ENCODE assay signal across 15 cellular contexts in the genomic region with DNA sequence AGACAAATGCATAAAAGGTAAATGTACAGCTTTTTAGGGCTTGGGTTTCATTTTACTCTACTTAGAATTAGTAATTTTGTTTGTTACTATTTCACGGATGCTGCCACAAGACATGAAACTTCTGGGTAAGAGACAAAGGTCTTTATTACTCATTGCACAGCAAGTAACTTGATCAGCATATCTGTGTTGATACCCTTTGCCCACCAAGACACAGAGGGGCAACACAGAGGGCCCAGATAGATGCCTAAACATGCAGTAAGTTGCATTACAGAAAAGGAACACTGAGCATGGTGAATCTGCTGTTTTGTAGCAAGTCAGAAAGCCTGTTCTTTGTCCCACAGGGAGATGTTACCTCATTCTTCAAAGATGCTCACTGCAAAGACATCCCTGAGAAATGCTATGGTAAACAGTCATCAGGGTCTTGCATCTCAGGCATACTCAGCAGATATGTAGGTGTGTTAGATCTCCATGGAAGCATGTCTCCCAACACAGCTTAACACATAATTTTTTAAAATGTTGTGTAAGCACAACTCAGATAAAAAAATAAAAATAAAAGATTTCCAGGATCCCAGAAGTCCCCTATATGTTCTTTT. TPM values are rescaled to one million over a fixed set of nuclear protein-coding genes. Genes with fewer than 3 reads are reported as not detected.
DNase-seq lines count a peak whose midpoint lies in the region; ATAC-seq and TF ChIP-seq lines count a peak whose summit lies in the region.
"Had no signal": no experiment of that assay in that cellular context is flagged by ENCODE, and none has a peak within 500 bp of the region (broad histone marks: within the 10 kb centered on the region; RNA-seq: fewer than 3 reads in every experiment).

No MANE protein-coding gene starts in this region.

- no peak overlapping the region for H2AFZ ChIP-seq in mesenchymal stem cell (ENCODE audit: low read depth, low read length)
- no peak overlapping the region for H2AFZ ChIP-seq in GM23338

- H3F3A ChIP-seq in GM23338 (replicated peaks; ENCODE audit: low read depth), result no peaks in the 10 kb centered on the region

- H4K8ac ChIP-seq in mesenchymal stem cell (ENCODE audit: low read length), result peak overlapping the region; percentile 63

- H2BK12ac ChIP-seq in mesenchymal stem cell (ENCODE audit: low read length in 2 of 2), result peak overlapping the region in 1 of 2 experiments; percentile 63

- H3K4me2 ChIP-seq in mesenchymal stem cell (ENCODE audit: low read length, poor library complexity, severe bottlenecking), result no peak overlapping the region
- H3K4me2 ChIP-seq in GM23338, result no peak overlapping the region

- H4K20me1 ChIP-seq in GM23338 (replicated peaks; ENCODE audit: insufficient read depth), result no peaks in the 10 kb centered on the region; the same call in 1 of the 2 replicates

- H3K4ac ChIP-seq in mesenchymal stem cell (ENCODE audit: low read depth in 1 of 2, low read length in 2 of 2), result no peak overlapping the region

- H3K79me2 ChIP-seq in GM23338 (replicated peaks; ENCODE audit: insufficient read depth), result 0 out of 2 replicates have a peak, but pooled peaks cover 4% of the 10 kb centered on the region

- peaks cover 24% of the 10 kb centered on the region for H3K79me1 ChIP-seq in mesenchymal stem cell (replicated peaks; ENCODE audit: low read length, poor library complexity, severe bottlenecking)

- H3K14ac ChIP-seq in mesenchymal stem cell (ENCODE audit: low read length in 2 of 2), result no peak overlapping the region

- peak; percentile 50 for DNase-seq in GM04503 (ENCODE audit: low read depth)
- DNase-seq in mesenchymal stem cell, result peak; percentile 56
- no peak for DNase-seq in SIG-M5 treated with dmso at 0.1 percent for 504 hours (lab: John Stamatoyannopoulos, UW; ENCODE audit: unreplicated experiment)
- DNase-seq in progenitor cell of endocrine pancreas (ENCODE audit: low spot score, unreplicated experiment), result no peak
- DNase-seq in Peyer's patch, result no peak
- no peak for DNase-seq in GM23338 (ENCODE audit: low spot score)
- DNase-seq: MV-4-11; NCI-H345; nucleus accumbens; stimulated activated CD4-positive, alpha-beta T cell treated with anti-CD3 and anti-CD28 coated beads, Interleukin-12 subunit alpha, Interleukin-12 subunit beta, amount 100 ng/mL, for 4 hours had no signal

- H3K27me3 ChIP-seq in mesenchymal stem cell (ENCODE audit: control insufficient read depth in 1 of 2, insufficient read depth in 1 of 2, low read length in 2 of 2) (no peaks in the 10 kb centered on the region), Peyer's patch (no peaks in the 10 kb centered on the region), GM23338 (ENCODE audit: insufficient read depth) (no peaks in the 10 kb centered on the region)
- H3K27me3 ChIP-seq: tibial nerve had no signal

- H3K36me3 Mint-ChIP-seq in progenitor cell of endocrine pancreas (ENCODE audit: insufficient read depth) (peaks cover 2% of the 10 kb centered on the region), GM23338 (ENCODE audit: low read depth) (no peaks in the 10 kb centered on the region)

- H3K23ac ChIP-seq in mesenchymal stem cell (ENCODE audit: low read length in 2 of 2), result peak overlapping the region in 1 of 2 experiments; percentile 83

- H3K27ac ChIP-seq in angular gyrus (ENCODE audit: low read depth, low read length) (peak overlapping the region; percentile 82), mesenchymal stem cell (ENCODE audit: low read length, poor library complexity, severe bottlenecking) (no peak overlapping the region), Peyer's patch (no peak overlapping the region), GM23338 (ENCODE audit: low read depth) (no peak overlapping the region)

- H3K4me3 Mint-ChIP-seq in progenitor cell of endocrine pancreas (ENCODE audit: low read depth) (no peak overlapping the region), GM23338 (no peak overlapping the region)
- H3K4me3 Mint-ChIP-seq: T-helper 1 cell treated with Interleukin-12 subunit alpha and Interleukin-12 subunit beta and Interleukin-4 antibody, amounts not matched to agents 30 μg/mL and 1 μg/mL, for 36 hours had no signal

- no peak overlapping the region for H2BK120ac ChIP-seq in mesenchymal stem cell (ENCODE audit: low read depth, low read length)

- peak overlapping the region; percentile 34 to 70 for H3K18ac ChIP-seq in mesenchymal stem cell (ENCODE audit: low read depth in 1 of 2, low read length in 2 of 2)

- H3K4me3 ChIP-seq in mesenchymal stem cell (ENCODE audit: insufficient read depth in 1 of 2, low read depth in 1 of 2, low read length in 2 of 2), result no peak overlapping the region
- no peak overlapping the region for H3K4me3 ChIP-seq in Peyer's patch
- H3K4me3 ChIP-seq in GM23338, result no peak overlapping the region
- H3K4me3 ChIP-seq: tibial nerve had no signal

- H4K91ac ChIP-seq in mesenchymal stem cell (ENCODE audit: low read length), result no peak overlapping the region

- peak overlapping the region; percentile 31 for H2AK5ac ChIP-seq in mesenchymal stem cell (ENCODE audit: low read length, severe bottlenecking)

- H3K9me2 ChIP-seq in GM23338 (ENCODE audit: insufficient read depth), result peaks cover 3% of the 10 kb centered on the region; the same call in 1 of the 2 replicates

- H2BK5ac ChIP-seq in mesenchymal stem cell (ENCODE audit: low read depth, low read length, poor library complexity, severe bottlenecking), result no peak overlapping the region

- H3K27me3 Mint-ChIP-seq in progenitor cell of endocrine pancreas (no peaks in the 10 kb centered on the region), GM23338 (ENCODE audit: insufficient read depth, low read depth, poor library complexity) (no peaks in the 10 kb centered on the region)

- H3K4me1 ChIP-seq in mesenchymal stem cell (ENCODE audit: control insufficient read depth, insufficient read depth, low read depth, low read length), result no peaks in the 10 kb centered on the region
- peaks cover 0 to 4% (median 0%) of the 10 kb centered on the region in 4 donors for H3K4me1 ChIP-seq in Peyer's patch
- no peaks in the 10 kb centered on the region for H3K4me1 ChIP-seq in GM23338 (ENCODE audit: insufficient read depth)

- H3K9me3 ChIP-seq in mesenchymal stem cell (ENCODE audit: control insufficient read depth, low read length), result no peaks in the 10 kb centered on the region
- H3K9me3 ChIP-seq in Peyer's patch, result no peaks in the 10 kb centered on the region
- H3K9me3 ChIP-seq: tibial nerve had no signal

- no peak for TF ChIP-seq CTCF in progenitor cell of endocrine pancreas (IDR thresholded peaks at IDR 0.05; ENCODE audit: unreplicated experiment)
- no peak for TF ChIP-seq CTCF in Peyer's patch (IDR thresholded peaks at IDR 0.05)
- no peak for TF ChIP-seq CTCF in GM23338 (conservative IDR thresholded peaks at IDR 0.05; ENCODE audit: low read depth in 2 of 2)

- H3K9me3 Mint-ChIP-seq in progenitor cell of endocrine pancreas (ENCODE audit: low read depth), result no peaks in the 10 kb centered on the region
- H3K9me3 Mint-ChIP-seq in GM23338, result no peaks in the 10 kb centered on the region
- H3K9me3 Mint-ChIP-seq: T-helper 1 cell treated with Interleukin-12 subunit alpha and Interleukin-12 subunit beta and Interleukin-4 antibody, amounts not matched to agents 30 μg/mL and 1 μg/mL, for 36 hours had no signal

- ATAC-seq in HG02852 (IDR thresholded peaks at IDR 0.05; ENCODE audit: unreplicated experiment) (peak; percentile 33), GM23338 (no peak)

- H3K9ac ChIP-seq in mesenchymal stem cell (ENCODE audit: low read length), result peak overlapping the region; percentile 72

- no peak overlapping the region for H3K27ac Mint-ChIP-seq in progenitor cell of endocrine pancreas
- no peak overlapping the region for H3K27ac Mint-ChIP-seq in GM23338
- H3K27ac Mint-ChIP-seq: T-helper 1 cell treated with Interleukin-12 subunit alpha and Interleukin-12 subunit beta and Interleukin-4 antibody, amounts not matched to agents 30 μg/mL and 1 μg/mL, for 36 hours had no signal

- H3K36me3 ChIP-seq in mesenchymal stem cell (ENCODE audit: control insufficient read depth in 1 of 2, insufficient read depth in 2 of 2, low read depth in 1 of 2, low read length in 2 of 2) (peaks cover 0 to 6% of the 10 kb centered on the region in 2 experiments), Peyer's patch (no peaks in the 10 kb centered on the region), GM23338 (ENCODE audit: insufficient read depth) (no peaks in the 10 kb centered on the region)
- H3K36me3 ChIP-seq: tibial nerve had no signal

- no peak overlapping the region for H2BK15ac ChIP-seq in mesenchymal stem cell (ENCODE audit: low read depth, poor library complexity, severe bottlenecking)

- TF ChIP-seq POLR2A in Peyer's patch (IDR thresholded peaks at IDR 0.05), result no peak

- H3K4me1 Mint-ChIP-seq in progenitor cell of endocrine pancreas (ENCODE audit: low read depth) (peaks cover 9% of the 10 kb centered on the region), GM23338 (no peaks in the 10 kb centered on the region)

- no CpG with 5 or more reads among the region's 1 CpG for WGBS in mesenchymal stem cell

TF ChIP-seq in GM23338, 12 proteins besides CTCF, POLR2A, EP300 and RAD21:
- TF ChIP-seq, protein P1, sequence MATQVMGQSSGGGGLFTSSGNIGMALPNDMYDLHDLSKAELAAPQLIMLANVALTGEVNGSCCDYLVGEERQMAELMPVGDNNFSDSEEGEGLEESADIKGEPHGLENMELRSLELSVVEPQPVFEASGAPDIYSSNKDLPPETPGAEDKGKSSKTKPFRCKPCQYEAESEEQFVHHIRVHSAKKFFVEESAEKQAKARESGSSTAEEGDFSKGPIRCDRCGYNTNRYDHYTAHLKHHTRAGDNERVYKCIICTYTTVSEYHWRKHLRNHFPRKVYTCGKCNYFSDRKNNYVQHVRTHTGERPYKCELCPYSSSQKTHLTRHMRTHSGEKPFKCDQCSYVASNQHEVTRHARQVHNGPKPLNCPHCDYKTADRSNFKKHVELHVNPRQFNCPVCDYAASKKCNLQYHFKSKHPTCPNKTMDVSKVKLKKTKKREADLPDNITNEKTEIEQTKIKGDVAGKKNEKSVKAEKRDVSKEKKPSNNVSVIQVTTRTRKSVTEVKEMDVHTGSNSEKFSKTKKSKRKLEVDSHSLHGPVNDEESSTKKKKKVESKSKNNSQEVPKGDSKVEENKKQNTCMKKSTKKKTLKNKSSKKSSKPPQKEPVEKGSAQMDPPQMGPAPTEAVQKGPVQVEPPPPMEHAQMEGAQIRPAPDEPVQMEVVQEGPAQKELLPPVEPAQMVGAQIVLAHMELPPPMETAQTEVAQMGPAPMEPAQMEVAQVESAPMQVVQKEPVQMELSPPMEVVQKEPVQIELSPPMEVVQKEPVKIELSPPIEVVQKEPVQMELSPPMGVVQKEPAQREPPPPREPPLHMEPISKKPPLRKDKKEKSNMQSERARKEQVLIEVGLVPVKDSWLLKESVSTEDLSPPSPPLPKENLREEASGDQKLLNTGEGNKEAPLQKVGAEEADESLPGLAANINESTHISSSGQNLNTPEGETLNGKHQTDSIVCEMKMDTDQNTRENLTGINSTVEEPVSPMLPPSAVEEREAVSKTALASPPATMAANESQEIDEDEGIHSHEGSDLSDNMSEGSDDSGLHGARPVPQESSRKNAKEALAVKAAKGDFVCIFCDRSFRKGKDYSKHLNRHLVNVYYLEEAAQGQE (IDR thresholded peaks at IDR 0.05; ENCODE audit: unreplicated experiment), result no peak

RNA-seq across cellular contexts. Expression of a gene that starts 10.3 kb away (rescaled TPM):
- 24.1 TPM for polyA plus RNA-seq in mesenchymal stem cell (2013, experiment 1 of 2)
- 23.8 TPM for polyA plus RNA-seq in mesenchymal stem cell (2013, experiment 2 of 2)
- total RNA-seq in progenitor cell of endocrine pancreas, result 5.1 and 6.6 TPM in 2 replicates
- total RNA-seq in Peyer's patch, result 10 to 100 TPM in 3 of 4 donors, 1 to 10 TPM in 1; 5.0 to 22.5 (median 17.4) TPM
- 6.2 and 7.1 TPM in 2 replicates for total RNA-seq in GM23338 (2014; rRNA removed; shearing (Covaris generic))
- polyA plus RNA-seq in GM23338 (2016; fragmentation: Nextera tagmentation; extraction: Ambion mirVana), result 1.9 and 2.6 TPM in 2 replicates
- total RNA-seq: OCI-LY7 had no signal

Comparison
In these comparisons a context has a peak if more than half of its experiments do, and no peak if none do; other contexts are left out.
1. DNase-seq: peak in GM04503 (single experiment) and mesenchymal stem cell (single experiment); none in SIG-M5 treated with dmso at 0.1 percent for 504 hours (single experiment), progenitor cell of endocrine pancreas (single experiment), Peyer's patch (0 of 3) and GM23338 (single experiment).